In the genomic region with DNA sequence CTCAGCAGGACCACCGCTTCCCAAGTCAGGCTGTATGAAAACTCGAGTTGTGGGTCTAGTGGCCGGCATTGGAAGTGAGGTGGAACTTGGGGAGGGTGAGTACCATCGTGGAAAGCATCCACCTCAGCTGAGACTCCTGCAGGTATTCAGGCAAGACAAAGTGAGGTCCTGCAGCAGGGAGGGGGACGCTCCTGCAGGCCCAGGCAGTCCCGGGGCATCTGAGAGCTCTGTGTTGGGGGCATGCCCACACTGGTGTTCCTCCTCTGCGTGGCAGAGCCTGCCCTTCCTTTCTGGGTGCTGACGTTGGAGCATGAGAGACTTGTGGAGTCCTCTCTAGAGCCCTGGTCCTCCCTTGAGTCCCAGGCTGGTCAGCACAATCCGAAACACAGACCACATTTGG, we compare ENCODE assay signal across 23 cellular contexts.
"Had no signal": no experiment of that assay in that cellular context is flagged by ENCODE, and none has a peak within 500 bp of the region (broad histone marks: within the 10 kb centered on the region; RNA-seq: fewer than 3 reads in every experiment).

No MANE protein-coding gene starts in this region.

- H3K9ac ChIP-seq: KMS-11, SK-N-SH had no signal

- H3K4me3 Mint-ChIP-seq: activated CD8-positive, alpha-beta T cell treated with anti-CD3 and anti-CD28 coated beads for 36 hours; activated naive CD4-positive, alpha-beta T cell treated with anti-CD3 and anti-CD28 coated beads, Interleukin-2, amount 50 U/mL, for 24 hours; activated T-helper 17 cell treated with anti-CD3 and anti-CD28 coated beads, Interleukin-2, amount 50 U/mL, for 72 hours had no signal

- H3K27ac ChIP-seq: ascending aorta, body of pancreas, KMS-11, SJCRH30, VCaP had no signal

- H3K36me3 ChIP-seq: ascending aorta, SJCRH30 had no signal

- H3K4me1 ChIP-seq: ascending aorta, body of pancreas, SJCRH30 had no signal

- DNase-seq: activated CD4-positive, alpha-beta T cell treated with anti-CD3 and anti-CD28 coated beads for 4 hours; activated CD8-positive, alpha-beta T cell treated with anti-CD3 and anti-CD28 coated beads for 36 hours; activated T-cell treated with anti-CD3 and anti-CD28 coated beads, Interleukin-2, amount 50 U/mL, for 48 hours; NCI-H1092; NCI-H1417 treated with DMSO at 0.1 percent for 48 hours; NCI-H1694 treated with DMSO at 0.1 percent for 48 hours; NCI-H2029 treated with DMSO at 0.1 percent for 48 hours; NCI-H345; NCI-H510A; NCI-H526 treated with DMSO at 0.1 percent for 48 hours; NCI-H82; RPMI8226; SJCRH30; SK-N-SH; T-helper 1 cell had no signal

- H3K27me3 Mint-ChIP-seq: activated naive CD4-positive, alpha-beta T cell treated with anti-CD3 and anti-CD28 coated beads, Interleukin-2, amount 50 U/mL, for 24 hours had no signal

- H3K9me3 ChIP-seq: ascending aorta, body of pancreas, SJCRH30, SK-N-SH had no signal

- H3K4me1 Mint-ChIP-seq: activated naive CD4-positive, alpha-beta T cell treated with anti-CD3 and anti-CD28 coated beads, Interleukin-2, amount 50 U/mL, for 24 hours; activated T-helper 17 cell treated with anti-CD3 and anti-CD28 coated beads, Interleukin-2, amount 50 U/mL, for 72 hours had no signal

- H3K36me3 Mint-ChIP-seq: activated naive CD4-positive, alpha-beta T cell treated with anti-CD3 and anti-CD28 coated beads, Interleukin-2, amount 50 U/mL, for 24 hours had no signal

- H3K27me3 ChIP-seq: ascending aorta, body of pancreas had no signal

- H3K4me2 ChIP-seq: KMS-11, SK-N-SH had no signal

- ATAC-seq: activated CD4-positive, CD25-positive, alpha-beta regulatory T cell treated with anti-CD3 and anti-CD28 coated beads, Interleukin-2, amount 50 U/mL, for 24 hours; activated CD8-positive, alpha-beta T cell treated with anti-CD3 and anti-CD28 coated beads for 36 hours; activated T-helper 17 cell treated with anti-CD3 and anti-CD28 coated beads, Interleukin-2, amount 50 U/mL, for 72 hours; body of pancreas; Right ventricle myocardium inferior had no signal

- H3K4me3 ChIP-seq: ascending aorta, body of pancreas, SJCRH30 had no signal

- H3K27ac Mint-ChIP-seq: activated CD8-positive, alpha-beta T cell treated with anti-CD3 and anti-CD28 coated beads for 36 hours; activated naive CD4-positive, alpha-beta T cell treated with anti-CD3 and anti-CD28 coated beads, Interleukin-2, amount 50 U/mL, for 24 hours; activated T-helper 17 cell treated with anti-CD3 and anti-CD28 coated beads, Interleukin-2, amount 50 U/mL, for 72 hours had no signal

- H3K9me3 Mint-ChIP-seq: activated CD8-positive, alpha-beta T cell treated with anti-CD3 and anti-CD28 coated beads for 36 hours; activated naive CD4-positive, alpha-beta T cell treated with anti-CD3 and anti-CD28 coated beads, Interleukin-2, amount 50 U/mL, for 24 hours; activated T-helper 17 cell treated with anti-CD3 and anti-CD28 coated beads, Interleukin-2, amount 50 U/mL, for 72 hours had no signal
